Comparison of ENCODE assay signal across 6 cellular contexts in the genomic region with DNA sequence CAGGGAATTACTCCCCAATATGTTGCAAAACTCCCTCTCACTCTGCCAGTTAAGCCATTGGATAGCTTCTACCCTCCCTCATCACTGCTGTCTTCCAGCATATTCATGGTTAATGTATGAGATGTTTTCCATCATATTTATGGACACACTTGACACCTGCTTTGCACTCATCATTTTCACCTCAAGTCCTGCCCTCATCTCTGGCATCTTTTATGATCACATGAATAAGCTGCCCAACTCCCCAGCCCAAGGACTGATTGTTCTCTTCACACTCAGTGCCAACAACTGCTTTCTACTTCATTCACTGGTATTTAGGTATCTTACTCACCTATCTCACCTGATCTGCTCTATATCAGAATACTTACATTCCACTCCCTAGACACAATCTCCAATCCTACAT.
"Had no signal": no experiment of that assay in that cellular context is flagged by ENCODE, and none has a peak within 500 bp of the region (broad histone marks: within the 10 kb centered on the region; RNA-seq: fewer than 3 reads in every experiment).

No MANE protein-coding gene starts in this region.

- ATAC-seq: HepG2 had no signal

- H3K27ac ChIP-seq: HL-60 had no signal

- DNase-seq: GOT3, H9, HCEC 1CT, KBM-7 had no signal
